ENCODE assay signal across 10 cellular contexts in genomic region chr12:75705749-75706719, GRCh38.
DNase-seq lines count a peak whose midpoint lies in the region; ATAC-seq and TF ChIP-seq lines count a peak whose summit lies in the region.
"Had no signal": no experiment of that assay in that cellular context is flagged by ENCODE, and none has a peak within 500 bp of the region (broad histone marks: within the 10 kb centered on the region; RNA-seq: fewer than 3 reads in every experiment).

No MANE protein-coding gene starts in this region.

- TF ChIP-seq POLR2A in suprapubic skin (IDR thresholded peaks at IDR 0.05): no peak

- H3K36me3 ChIP-seq in muscle layer of colon (ENCODE audit: insufficient read depth, low read length) (no peaks in the 10 kb centered on the region), suprapubic skin (no peaks in the 10 kb centered on the region)
- H3K36me3 ChIP-seq: WERI-Rb-1 had no signal

- no peak for TF ChIP-seq CTCF in suprapubic skin (IDR thresholded peaks at IDR 0.05)

- H3K4me3 ChIP-seq in muscle layer of colon (ENCODE audit: low read depth in 1 of 2, low read length in 2 of 2): peak overlapping the region in 1 of 2 donors; percentile 38
- H3K4me3 ChIP-seq in suprapubic skin: no peak overlapping the region

- H3K9me3 ChIP-seq in muscle layer of colon (ENCODE audit: low read length) (no peaks in the 10 kb centered on the region), suprapubic skin (no peaks in the 10 kb centered on the region)

- peaks cover 18% of the 10 kb centered on the region for H3K4me1 ChIP-seq in muscle layer of colon (ENCODE audit: insufficient read depth, low read length)
- H3K4me1 ChIP-seq in suprapubic skin: peaks cover 8% of the 10 kb centered on the region

- H3K9ac ChIP-seq in muscle layer of colon (ENCODE audit: low read length): no peak overlapping the region

- H3K27me3 ChIP-seq in muscle layer of colon (ENCODE audit: control insufficient read depth in 1 of 2, insufficient read depth in 2 of 2, low read length in 2 of 2): no peaks in the 10 kb centered on the region
- no peaks in the 10 kb centered on the region for H3K27me3 ChIP-seq in suprapubic skin

- DNase-seq in ACHN (peak; percentile 79), LHCN-M2 (ENCODE audit: low read depth) (peak; percentile 100), dedifferentiated amniotic fluid mesenchymal stem cell (ENCODE audit: extremely low spot score) (peak; percentile 89), suprapubic skin (ENCODE audit: low spot score in 2 of 2) (no peak)
- DNase-seq in activated naive CD4-positive, alpha-beta T cell (lab: John Stamatoyannopoulos, UW): no peak
- DNase-seq: DMS79 treated with DMSO at 0.1 percent for 48 hours, WERI-Rb-1 had no signal

- TF ChIP-seq EP300 in suprapubic skin (IDR thresholded peaks at IDR 0.05): no peak

- H3K27ac ChIP-seq in muscle layer of colon (ENCODE audit: low read depth, low read length): peak overlapping the region; percentile 35
- no peak overlapping the region for H3K27ac ChIP-seq in suprapubic skin
- H3K27ac ChIP-seq: WERI-Rb-1 had no signal

- in situ Hi-C loops in ACHN (cut with HindIII; ENCODE audit: low pct_ligation_motif_present, low pct_unique_long_range_greater_than_20kb, low sequenced_read_pairs): no loop called here

- 58% methylated on average over 8 of the region's 8 CpGs for WGBS in suprapubic skin

- ATAC-seq in GM21515 (IDR thresholded peaks at IDR 0.05; ENCODE audit: unreplicated experiment) (no peak), GM18520 (IDR thresholded peaks at IDR 0.05; ENCODE audit: unreplicated experiment) (no peak)

Comparison
In these comparisons a context has a peak if more than half of its experiments do, and no peak if none do; other contexts are left out.
1. DNase-seq: peak in ACHN (single experiment), LHCN-M2 (single experiment) and dedifferentiated amniotic fluid mesenchymal stem cell (single experiment); none in activated naive CD4-positive, alpha-beta T cell (0 of 4) and suprapubic skin (0 of 2).